ENCODE assay signal across 1 cellular context in the genomic region with DNA sequence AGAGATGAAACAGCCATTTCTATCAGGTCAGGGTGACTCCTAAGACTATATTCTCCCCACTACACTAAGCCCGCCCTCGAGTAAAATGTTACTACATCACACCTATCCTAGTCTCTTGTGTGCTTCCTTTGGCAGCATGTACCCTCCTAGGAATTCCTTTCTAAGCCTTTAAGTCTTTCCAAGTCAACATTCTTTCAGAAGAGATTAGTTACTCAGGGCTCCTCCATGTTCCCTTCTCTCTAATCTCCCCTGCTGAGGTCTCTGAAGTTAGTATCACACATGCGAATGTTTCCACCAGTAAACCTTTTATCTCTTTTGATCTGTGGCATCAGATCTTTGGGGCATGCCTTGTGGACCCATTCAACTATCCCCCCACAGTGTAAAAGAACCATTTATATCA.
TF ChIP-seq lines count a peak whose summit lies in the region.

No MANE protein-coding gene starts in this region.

TF ChIP-seq in GM23338, 12 proteins besides CTCF, POLR2A, EP300 and RAD21 (continued from another document):
- TF ChIP-seq, protein P1, sequence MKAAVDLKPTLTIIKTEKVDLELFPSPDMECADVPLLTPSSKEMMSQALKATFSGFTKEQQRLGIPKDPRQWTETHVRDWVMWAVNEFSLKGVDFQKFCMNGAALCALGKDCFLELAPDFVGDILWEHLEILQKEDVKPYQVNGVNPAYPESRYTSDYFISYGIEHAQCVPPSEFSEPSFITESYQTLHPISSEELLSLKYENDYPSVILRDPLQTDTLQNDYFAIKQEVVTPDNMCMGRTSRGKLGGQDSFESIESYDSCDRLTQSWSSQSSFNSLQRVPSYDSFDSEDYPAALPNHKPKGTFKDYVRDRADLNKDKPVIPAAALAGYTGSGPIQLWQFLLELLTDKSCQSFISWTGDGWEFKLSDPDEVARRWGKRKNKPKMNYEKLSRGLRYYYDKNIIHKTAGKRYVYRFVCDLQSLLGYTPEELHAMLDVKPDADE (IDR thresholded peaks at IDR 0.05), result no peak
- TF ChIP-seq, protein P2, sequence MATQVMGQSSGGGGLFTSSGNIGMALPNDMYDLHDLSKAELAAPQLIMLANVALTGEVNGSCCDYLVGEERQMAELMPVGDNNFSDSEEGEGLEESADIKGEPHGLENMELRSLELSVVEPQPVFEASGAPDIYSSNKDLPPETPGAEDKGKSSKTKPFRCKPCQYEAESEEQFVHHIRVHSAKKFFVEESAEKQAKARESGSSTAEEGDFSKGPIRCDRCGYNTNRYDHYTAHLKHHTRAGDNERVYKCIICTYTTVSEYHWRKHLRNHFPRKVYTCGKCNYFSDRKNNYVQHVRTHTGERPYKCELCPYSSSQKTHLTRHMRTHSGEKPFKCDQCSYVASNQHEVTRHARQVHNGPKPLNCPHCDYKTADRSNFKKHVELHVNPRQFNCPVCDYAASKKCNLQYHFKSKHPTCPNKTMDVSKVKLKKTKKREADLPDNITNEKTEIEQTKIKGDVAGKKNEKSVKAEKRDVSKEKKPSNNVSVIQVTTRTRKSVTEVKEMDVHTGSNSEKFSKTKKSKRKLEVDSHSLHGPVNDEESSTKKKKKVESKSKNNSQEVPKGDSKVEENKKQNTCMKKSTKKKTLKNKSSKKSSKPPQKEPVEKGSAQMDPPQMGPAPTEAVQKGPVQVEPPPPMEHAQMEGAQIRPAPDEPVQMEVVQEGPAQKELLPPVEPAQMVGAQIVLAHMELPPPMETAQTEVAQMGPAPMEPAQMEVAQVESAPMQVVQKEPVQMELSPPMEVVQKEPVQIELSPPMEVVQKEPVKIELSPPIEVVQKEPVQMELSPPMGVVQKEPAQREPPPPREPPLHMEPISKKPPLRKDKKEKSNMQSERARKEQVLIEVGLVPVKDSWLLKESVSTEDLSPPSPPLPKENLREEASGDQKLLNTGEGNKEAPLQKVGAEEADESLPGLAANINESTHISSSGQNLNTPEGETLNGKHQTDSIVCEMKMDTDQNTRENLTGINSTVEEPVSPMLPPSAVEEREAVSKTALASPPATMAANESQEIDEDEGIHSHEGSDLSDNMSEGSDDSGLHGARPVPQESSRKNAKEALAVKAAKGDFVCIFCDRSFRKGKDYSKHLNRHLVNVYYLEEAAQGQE (IDR thresholded peaks at IDR 0.05; ENCODE audit: unreplicated experiment), result no peak
TF ChIP-seq in GM23338: peak in this region for 1.
